ENCODE assay signal across 8 cellular contexts in the genomic region with DNA sequence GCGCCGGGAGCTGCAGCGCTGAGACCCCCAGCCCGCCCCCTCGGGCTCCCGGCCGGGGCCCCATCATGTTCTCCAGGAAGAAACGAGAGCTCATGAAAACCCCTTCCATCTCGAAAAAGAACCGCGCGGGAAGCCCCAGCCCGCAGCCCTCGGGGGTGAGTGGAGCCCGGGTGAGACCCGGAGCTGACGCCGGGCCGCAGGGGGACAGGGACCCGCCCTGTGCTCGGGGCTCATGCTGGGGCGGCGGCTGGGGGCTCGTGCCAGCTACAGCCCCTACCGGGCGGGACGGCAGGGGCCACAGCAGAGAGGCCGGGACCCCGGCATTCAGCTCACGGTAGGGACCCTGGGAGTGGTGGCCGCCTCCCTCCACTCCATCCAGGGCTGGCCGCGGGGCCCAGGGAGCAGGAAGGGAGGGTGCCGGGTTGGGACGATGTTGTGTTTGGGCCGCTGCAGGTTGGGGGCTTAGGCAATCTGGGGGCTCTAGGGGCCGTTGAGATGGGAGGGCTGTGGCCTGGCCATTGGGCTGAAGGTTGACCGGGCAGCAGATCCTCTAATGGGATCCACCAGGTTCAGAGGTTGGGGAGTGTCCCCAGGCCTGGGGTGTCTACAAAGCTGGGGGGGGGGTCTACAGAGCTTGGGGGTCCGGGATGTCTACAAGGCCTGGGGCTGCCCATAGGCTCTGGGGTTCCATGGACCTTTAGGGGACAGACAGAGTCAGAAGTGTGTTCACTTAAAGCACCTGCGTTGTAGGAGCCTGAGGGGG. TPM values are rescaled to one million over a fixed set of nuclear protein-coding genes. Genes with fewer than 3 reads are reported as not detected.
DNase-seq lines count a peak whose midpoint lies in the region; ATAC-seq and TF ChIP-seq lines count a peak whose summit lies in the region.

No MANE protein-coding gene starts in this region.

- H3K27ac ChIP-seq in cingulate gyrus (ENCODE audit: low read depth, low read length) (peak overlapping the region; percentile 4), ovary (no peak overlapping the region)

- peak overlapping the region; percentile 12 for H3K4me3 ChIP-seq in ovary

- H3K4me1 ChIP-seq in ovary (ENCODE audit: insufficient read depth) = no peaks in the 10 kb centered on the region

- no peaks in the 10 kb centered on the region for H3K36me3 ChIP-seq in ovary

- H3K4me1 Mint-ChIP-seq in activated CD4-positive, alpha-beta T cell treated with anti-CD3 and anti-CD28 coated beads, Interleukin-2, amount 10 ng/mL, durations not matched to agents 7 days and 5 days = peaks cover 51% of the 10 kb centered on the region

- no peak for TF ChIP-seq POLR2A in ovary (IDR thresholded peaks at IDR 0.05)

- TF ChIP-seq EP300 in ovary (IDR thresholded peaks at IDR 0.05) = no peak

- H3K27ac Mint-ChIP-seq in activated CD4-positive, alpha-beta T cell treated with anti-CD3 and anti-CD28 coated beads, Interleukin-2, amount 10 ng/mL, durations not matched to agents 7 days and 5 days = peak overlapping the region; percentile 95

- H3K27me3 ChIP-seq in ovary = peaks cover 20% of the 10 kb centered on the region

- POLR2A ChIA-PET in activated CD4-positive, alpha-beta T cell treated with anti-CD3 and anti-CD28 coated beads, Interleukin-2, amount 10 ng/mL, durations not matched to agents 7 days and 5 days (lab: Charles Lee) = interaction anchor here (0.6 to 1.0 kb wide), 5 partner anchors 19 to 29 kb away, joined by 3 read pairs; no protein-coding TSS in a partner anchor

- ATAC-seq in GM21360 (IDR thresholded peaks at IDR 0.05; ENCODE audit: unreplicated experiment) (no peak), HG02852 (IDR thresholded peaks at IDR 0.05; ENCODE audit: unreplicated experiment) (no peak)

- no peak for DNase-seq in activated CD4-positive, alpha-beta T cell treated with anti-CD3 and anti-CD28 coated beads, Interleukin-2, amount 10 ng/mL, durations not matched to agents 7 days and 5 days
- DNase-seq in activated CD4-positive, alpha-beta T cell treated with anti-CD3 and anti-CD28 coated beads for 48 hours = no peak
- DNase-seq in OCI-M1 (lab: John Stamatoyannopoulos, UW) (peak; percentile 30), ovary (peak in 1 of 5 donors; percentile 36), amniotic stem cell (lab: John Stamatoyannopoulos, UW) (no peak)

- H3K4me3 Mint-ChIP-seq in activated CD4-positive, alpha-beta T cell treated with anti-CD3 and anti-CD28 coated beads, Interleukin-2, amount 10 ng/mL, durations not matched to agents 7 days and 5 days = peak overlapping the region; percentile 91

- CTCF ChIA-PET in activated CD4-positive, alpha-beta T cell treated with anti-CD3 and anti-CD28 coated beads, Interleukin-2, amount 10 ng/mL, durations not matched to agents 7 days and 5 days (lab: Charles Lee) = interaction anchor here (0.6 to 4.7 kb wide), 10 partner anchors 11 to 204 kb away, joined by 3 to 72 read pairs (median 4); partner anchors contain the start of genes ABCA7 and RNU6-2

- H3K27me3 Mint-ChIP-seq in activated CD4-positive, alpha-beta T cell treated with anti-CD3 and anti-CD28 coated beads, Interleukin-2, amount 10 ng/mL, durations not matched to agents 7 days and 5 days = no peaks in the 10 kb centered on the region

- no peaks in the 10 kb centered on the region for H3K9me3 ChIP-seq in ovary

- intact Hi-C loops in ovary (cut with DNase I) = no loop called here

- no peak for TF ChIP-seq CTCF in ovary (IDR thresholded peaks at IDR 0.05)

- 5 to 7% (median 6%) methylated on average over 39 to 40 of the region's 40 CpGs for WGBS in ovary, 3 donors

- H3K9me3 Mint-ChIP-seq in activated CD4-positive, alpha-beta T cell treated with anti-CD3 and anti-CD28 coated beads, Interleukin-2, amount 10 ng/mL, durations not matched to agents 7 days and 5 days = no peaks in the 10 kb centered on the region

- H3K36me3 Mint-ChIP-seq in activated CD4-positive, alpha-beta T cell treated with anti-CD3 and anti-CD28 coated beads, Interleukin-2, amount 10 ng/mL, durations not matched to agents 7 days and 5 days (ENCODE audit: low read depth) = peaks cover 36% of the 10 kb centered on the region

RNA-seq across cellular contexts. Expression of gene ARHGAP45, which starts 0.6 kb away (rescaled TPM):
- total RNA-seq in activated CD4-positive, alpha-beta T cell treated with anti-CD3 and anti-CD28 coated beads, Interleukin-2, amount 10 ng/mL, durations not matched to agents 7 days and 5 days = 100 to 1,000 TPM; 487 to 570 TPM
- 10 to 100 TPM in 2 of 7 donors, 1 to 10 TPM in 5; 2.7 to 10.6 (median 8.9) TPM for total RNA-seq in ovary
- 1 to 10 TPM; 1.0 to 5.1 TPM for polyA plus RNA-seq in ovary

RNA-seq across cellular contexts. Expression of gene ABCA7, which starts 27.6 kb away (rescaled TPM):
- 10 to 100 TPM; 75.9 to 87.5 TPM for total RNA-seq in activated CD4-positive, alpha-beta T cell treated with anti-CD3 and anti-CD28 coated beads, Interleukin-2, amount 10 ng/mL, durations not matched to agents 7 days and 5 days
- total RNA-seq in ovary = 10 to 100 TPM in 1 of 7 donors, 1 to 10 TPM in 6; 1.5 to 10.5 (median 2.6) TPM
- 1 to 10 TPM; 1.4 to 1.9 TPM for polyA plus RNA-seq in ovary

RNA-seq across cellular contexts. Expression of gene POLR2E, which starts 27.7 kb away (rescaled TPM):
- 100 to 1,000 TPM; 120 to 133 TPM for total RNA-seq in activated CD4-positive, alpha-beta T cell treated with anti-CD3 and anti-CD28 coated beads, Interleukin-2, amount 10 ng/mL, durations not matched to agents 7 days and 5 days
- 100 to 1,000 TPM in 5 of 7 donors, 10 to 100 TPM in 2; 88.2 to 157 (median 140) TPM for total RNA-seq in ovary
- polyA plus RNA-seq in ovary = 100 to 1,000 TPM in 1 of 2 donors, 10 to 100 TPM in 1; 11.1 to 119 TPM

RNA-seq across cellular contexts. Expression of gene GPX4, which starts 36.3 kb away (rescaled TPM):
- 100 to 1,000 TPM; 106 to 114 TPM for total RNA-seq in activated CD4-positive, alpha-beta T cell treated with anti-CD3 and anti-CD28 coated beads, Interleukin-2, amount 10 ng/mL, durations not matched to agents 7 days and 5 days
- total RNA-seq in ovary = 100 to 1,000 TPM; 189 to 309 (median 247) TPM
- 100 to 1,000 TPM; 239 to 450 TPM for polyA plus RNA-seq in ovary

RNA-seq across cellular contexts. Expression of gene CNN2, which starts 41.1 kb away (rescaled TPM):
- total RNA-seq in activated CD4-positive, alpha-beta T cell treated with anti-CD3 and anti-CD28 coated beads, Interleukin-2, amount 10 ng/mL, durations not matched to agents 7 days and 5 days = 100 to 1,000 TPM; 558 to 580 TPM
- 100 to 1,000 TPM in 6 of 7 donors, 10 to 100 TPM in 1; 60.6 to 438 (median 210) TPM for total RNA-seq in ovary
- polyA plus RNA-seq in ovary = 100 to 1,000 TPM in 1 of 2 donors, 10 to 100 TPM in 1; 90.6 to 159 TPM

Comparison
In these comparisons a context has a peak if more than half of its experiments do, and no peak if none do; other contexts are left out.
1. RNA of gene ARHGAP45, which starts 0.6 kb away (total RNA-seq): 487 to 570 TPM in activated CD4-positive, alpha-beta T cell treated with anti-CD3 and anti-CD28 coated beads, Interleukin-2, amount 10 ng/mL, durations not matched to agents 7 days and 5 days; 2.7 to 10.6 TPM in ovary; every median in the first group is over 10 times any median in the second.
2. RNA of gene ABCA7, which starts 27.6 kb away (total RNA-seq): 75.9 to 87.5 TPM in activated CD4-positive, alpha-beta T cell treated with anti-CD3 and anti-CD28 coated beads, Interleukin-2, amount 10 ng/mL, durations not matched to agents 7 days and 5 days; 1.5 to 10.5 TPM in ovary; every median in the first group is over 4 times any median in the second.